ENCODE assay signal across 13 cellular contexts in genomic region chr17:20935740-20936139, GRCh38.
DNase-seq lines count a peak whose midpoint lies in the region; ATAC-seq, FAIRE-seq and TF ChIP-seq lines count a peak whose summit lies in the region.
"Had no signal": no experiment of that assay in that cellular context is flagged by ENCODE, and none has a peak within 500 bp of the region (broad histone marks: within the 10 kb centered on the region; RNA-seq: fewer than 3 reads in every experiment).

No MANE protein-coding gene starts in this region.

- H4K20me1 ChIP-seq in keratinocyte (ENCODE audit: control insufficient read depth, extremely low read depth, insufficient read depth, low read length), result no peaks in the 10 kb centered on the region

- no peaks in the 10 kb centered on the region for H3K9me1 ChIP-seq in keratinocyte (ENCODE audit: control insufficient read depth, extremely low read depth, insufficient read depth, low read length)

- H3K79me2 ChIP-seq in keratinocyte (ENCODE audit: control insufficient read depth, insufficient read depth, low read length), result no peaks in the 10 kb centered on the region

- no peak overlapping the region for H2AFZ ChIP-seq in keratinocyte (ENCODE audit: control insufficient read depth, low read length)

- dilution Hi-C loops in keratinocyte (cut with MboI; ENCODE audit: extremely low pct_ligation_motif_present, low sequenced_read_pairs), result no loop called here

- intact Hi-C loops in Right ventricle myocardium inferior (cut with DNase I), result loop anchor here (1.0 kb wide), 1 partner anchor 13 kb away; no protein-coding TSS in a partner anchor
- intact Hi-C loops in cardiac septum (cut with DNase I), result no loop called here
- intact Hi-C loops in vagina (cut with DNase I), result no loop called here

- no peaks in the 10 kb centered on the region for H3K9me3 ChIP-seq in keratinocyte (ENCODE audit: control insufficient read depth, low read depth, low read length)
- H3K9me3 ChIP-seq in vagina, result no peaks in the 10 kb centered on the region

- H3K4me3 ChIP-seq in bronchial epithelial cell (ENCODE audit: low read depth, low read length), result no peak overlapping the region
- H3K4me3 ChIP-seq in keratinocyte (ENCODE audit: control insufficient read depth in 2 of 3, extremely low read depth in 1 of 3, insufficient read depth in 2 of 3, low read depth in 1 of 3, low read length in 3 of 3), result peak overlapping the region in 1 of 3 experiments; percentile 49
- no peak overlapping the region for H3K4me3 ChIP-seq in vagina

- TF ChIP-seq POLR2A in vagina (IDR thresholded peaks at IDR 0.05), result no peak

- peak overlapping the region; percentile 5 for H3K9ac ChIP-seq in keratinocyte (ENCODE audit: control insufficient read depth, extremely low read depth, insufficient read depth, low read length)

- peak overlapping the region; percentile 73 for H3K27ac ChIP-seq in keratinocyte (ENCODE audit: control insufficient read depth, insufficient read depth, low read length)
- H3K27ac ChIP-seq in vagina, result peak overlapping the region; percentile 88

- H3K4me1 ChIP-seq in keratinocyte (ENCODE audit: control insufficient read depth, extremely low read depth, insufficient read depth, low read length) (peaks cover 29% of the 10 kb centered on the region), vagina (peaks cover 31% of the 10 kb centered on the region)

- DNase-seq in Right ventricle myocardium inferior (ENCODE audit: missing footprints), result no peak
- DNase-seq in cardiac septum (ENCODE audit: low spot score), result no peak
- DNase-seq in bronchial epithelial cell (ENCODE audit: low read depth), result peak; percentile 95
- DNase-seq in keratinocyte (ENCODE audit: low read depth, low spot score), result no peak
- DNase-seq in vagina (ENCODE audit: extremely low spot score in 2 of 2), result no peak
- no peak for DNase-seq in anterior cingulate cortex (lab: John Stamatoyannopoulos, UW)
- DNase-seq in NCI-H2107 treated with DMSO at 0.1 percent for 48 hours (lab: John Stamatoyannopoulos, UW; ENCODE audit: unreplicated experiment), result no peak
- DNase-seq in DMS153 (lab: John Stamatoyannopoulos, UW), result no peak
- DNase-seq: activated CD4-positive, alpha-beta T cell treated with anti-CD3 and anti-CD28 coated beads, Interleukin-2, amount 10 ng/mL, durations not matched to agents 7 days and 5 days; MV-4-11; retina had no signal

- H3K27me3 ChIP-seq in bronchial epithelial cell (ENCODE audit: control insufficient read depth, insufficient read depth, low read length), result no peaks in the 10 kb centered on the region
- no peaks in the 10 kb centered on the region for H3K27me3 ChIP-seq in keratinocyte (ENCODE audit: control insufficient read depth, extremely low read depth, insufficient read depth, low read length)
- H3K27me3 ChIP-seq in vagina, result no peaks in the 10 kb centered on the region

- H3K4me2 ChIP-seq in keratinocyte (ENCODE audit: control insufficient read depth, extremely low read depth, insufficient read depth, low read depth, low read length), result peak overlapping the region; percentile 65

- ATAC-seq in Right ventricle myocardium inferior, result peak; percentile 65

- no peak for FAIRE-seq in bronchial epithelial cell (lab: Jason Lieb, UNC)
- peak; percentile 97 for FAIRE-seq in keratinocyte (lab: Jason Lieb, UNC)
- FAIRE-seq: A204.1, RCC 7860 had no signal

- no peaks in the 10 kb centered on the region for H3K36me3 ChIP-seq in bronchial epithelial cell (ENCODE audit: control insufficient read depth, insufficient read depth, low read length)
- no peaks in the 10 kb centered on the region for H3K36me3 ChIP-seq in keratinocyte (ENCODE audit: control insufficient read depth in 2 of 2, extremely low read depth in 1 of 2, insufficient read depth in 2 of 2, low read length in 2 of 2)
- H3K36me3 ChIP-seq in vagina, result no peaks in the 10 kb centered on the region

- TF ChIP-seq CTCF in bronchial epithelial cell (IDR thresholded peaks at IDR 0.05; ENCODE audit: insufficient read depth, low read length, severe bottlenecking) (no peak), keratinocyte (optimal IDR thresholded peaks at IDR 0.05 in 1 of 3, IDR thresholded peaks at IDR 0.05 in 1 of 3, conservative IDR thresholded peaks at IDR 0.05 in 1 of 3; ENCODE audit: extremely low read depth in 1 of 3, insufficient read depth in 2 of 3, low read length in 3 of 3) (no peak), vagina (IDR thresholded peaks at IDR 0.05) (no peak)
